ENCODE assay signal across 16 cellular contexts in genomic region chr18:74373428-74373827, GRCh38. TPM values are rescaled to one million over a fixed set of nuclear protein-coding genes. Genes with fewer than 3 reads are reported as not detected.
DNase-seq lines count a peak whose midpoint lies in the region; TF ChIP-seq lines count a peak whose summit lies in the region.
"Had no signal": no experiment of that assay in that cellular context is flagged by ENCODE, and none has a peak within 500 bp of the region (broad histone marks: within the 10 kb centered on the region; RNA-seq: fewer than 3 reads in every experiment).

No MANE protein-coding gene starts in this region.

- no peaks in the 10 kb centered on the region for H3K9me3 Mint-ChIP-seq in activated naive CD4-positive, alpha-beta T cell treated with anti-CD3 and anti-CD28 coated beads for 36 hours
- no peaks in the 10 kb centered on the region for H3K9me3 Mint-ChIP-seq in osteocyte (ENCODE audit: unreplicated experiment)
- H3K9me3 Mint-ChIP-seq: neural crest cell had no signal

- H3K36me3 ChIP-seq in esophagus squamous epithelium, result no peaks in the 10 kb centered on the region
- no peaks in the 10 kb centered on the region for H3K36me3 ChIP-seq in prostate gland

- 61 to 67% methylated on average over 8 of the region's 8 CpGs for WGBS in esophagus squamous epithelium, 2 donors
- 64% methylated on average over 8 of the region's 8 CpGs for WGBS in prostate gland

- no peaks in the 10 kb centered on the region for H3K27me3 Mint-ChIP-seq in activated naive CD4-positive, alpha-beta T cell treated with anti-CD3 and anti-CD28 coated beads for 36 hours (ENCODE audit: low read depth)
- H3K27me3 Mint-ChIP-seq in osteocyte (ENCODE audit: unreplicated experiment), result peaks cover 3% of the 10 kb centered on the region

- H3K27ac ChIP-seq in esophagus squamous epithelium (no peak overlapping the region), prostate gland (no peak overlapping the region)
- H3K27ac ChIP-seq: foreskin keratinocyte had no signal

- H3K27me3 ChIP-seq in esophagus squamous epithelium, result no peaks in the 10 kb centered on the region
- no peaks in the 10 kb centered on the region for H3K27me3 ChIP-seq in prostate gland (replicated peaks; ENCODE audit: insufficient read depth)
- H3K27me3 ChIP-seq: foreskin keratinocyte had no signal

- TF ChIP-seq CTCF in osteocyte (IDR thresholded peaks at IDR 0.05), result no peak
- no peak for TF ChIP-seq CTCF in esophagus squamous epithelium (IDR thresholded peaks at IDR 0.05)
- TF ChIP-seq CTCF in prostate gland (IDR thresholded peaks at IDR 0.05), result no peak

- intact Hi-C loops in activated naive CD4-positive, alpha-beta T cell treated with anti-CD3 and anti-CD28 coated beads for 36 hours (cut with micrococcal nuclease), result loop anchor here (5.0 to 10.0 kb wide), 4 partner anchors 34 to 841 kb away; partner anchors contain the start of genes CNDP2, TSHZ1 and ZNF407
- intact Hi-C loops in esophagus squamous epithelium (cut with DNase I) (no loop called here), prostate gland (cut with DNase I) (no loop called here)

- DNase-seq in activated naive CD4-positive, alpha-beta T cell treated with anti-CD3 and anti-CD28 coated beads for 36 hours, result peak; percentile 44
- DNase-seq in activated naive CD4-positive, alpha-beta T cell (lab: John Stamatoyannopoulos, UW), result no peak
- DNase-seq in T-helper 22 cell (ENCODE audit: low read depth), result peak; percentile 63
- DNase-seq in activated gamma-delta T cell treated with anti-CD3 and anti-CD28 coated beads, Interleukin-2, amount 50 U/mL, for 16 hours (ENCODE audit: low read depth), result peak; percentile 31
- DNase-seq in osteocyte (ENCODE audit: extremely low spot score, unreplicated experiment), result peak; percentile 8
- DNase-seq in esophagus squamous epithelium (lab: John Stamatoyannopoulos, UW), result no peak
- no peak for DNase-seq in prostate gland (ENCODE audit: low spot score)
- no peak for DNase-seq in C1 segment of cervical spinal cord (lab: John Stamatoyannopoulos, UW)
- DNase-seq: foreskin keratinocyte, RPMI8226 had no signal

- peaks cover 71% of the 10 kb centered on the region for H3K4me1 Mint-ChIP-seq in activated naive CD4-positive, alpha-beta T cell treated with anti-CD3 and anti-CD28 coated beads for 36 hours (ENCODE audit: low read depth)
- no peaks in the 10 kb centered on the region for H3K4me1 Mint-ChIP-seq in osteocyte (ENCODE audit: unreplicated experiment)

- no peaks in the 10 kb centered on the region for H3K4me1 ChIP-seq in esophagus squamous epithelium
- H3K4me1 ChIP-seq in prostate gland (replicated peaks), result no peaks in the 10 kb centered on the region
- H3K4me1 ChIP-seq: foreskin keratinocyte had no signal

- H3K4me3 ChIP-seq in esophagus squamous epithelium (no peak overlapping the region), prostate gland (no peak overlapping the region)

- H3K4me3 Mint-ChIP-seq in activated naive CD4-positive, alpha-beta T cell treated with anti-CD3 and anti-CD28 coated beads for 36 hours, result no peak overlapping the region
- no peak overlapping the region for H3K4me3 Mint-ChIP-seq in osteocyte (ENCODE audit: unreplicated experiment)
- H3K4me3 Mint-ChIP-seq: neural crest cell had no signal

- CTCF ChIA-PET in activated naive CD4-positive, alpha-beta T cell treated with anti-CD3 and anti-CD28 coated beads for 36 hours (lab: Charles Lee), result interaction anchor here (0.7 to 2.0 kb wide), 7 partner anchors 16 to 333 kb away, joined by 3 to 12 read pairs (median 3); no protein-coding TSS in a partner anchor

- no peak overlapping the region for H3K27ac Mint-ChIP-seq in activated naive CD4-positive, alpha-beta T cell treated with anti-CD3 and anti-CD28 coated beads for 36 hours
- H3K27ac Mint-ChIP-seq in osteocyte (ENCODE audit: unreplicated experiment), result no peak overlapping the region

- no peaks in the 10 kb centered on the region for H3K36me3 Mint-ChIP-seq in activated naive CD4-positive, alpha-beta T cell treated with anti-CD3 and anti-CD28 coated beads for 36 hours (ENCODE audit: low read depth)
- H3K36me3 Mint-ChIP-seq in osteocyte (ENCODE audit: unreplicated experiment), result no peaks in the 10 kb centered on the region

- H3K9me3 ChIP-seq in esophagus squamous epithelium, result no peaks in the 10 kb centered on the region
- H3K9me3 ChIP-seq in prostate gland, result no peaks in the 10 kb centered on the region

- no peak for TF ChIP-seq POLR2A in esophagus squamous epithelium (IDR thresholded peaks at IDR 0.05)
- no peak for TF ChIP-seq POLR2A in prostate gland (IDR thresholded peaks at IDR 0.05)

RNA-seq across cellular contexts. Expression of gene C18orf63, which starts 57.8 kb away (rescaled TPM):
- total RNA-seq in activated naive CD4-positive, alpha-beta T cell treated with anti-CD3 and anti-CD28 coated beads for 36 hours, result not detected
- total RNA-seq in osteocyte (not detected in 2 replicates), esophagus squamous epithelium (not detected), prostate gland (1 to 10 TPM in 1 of 2 donors, not detected in 1; 4.7 TPM)
- total RNA-seq: bronchial epithelial cell; foreskin keratinocyte; lower leg skin; MCF 10A; neural crest cell; subcutaneous adipose tissue; T-helper 1 cell treated with Interleukin-12 subunit alpha and Interleukin-12 subunit beta and Interleukin-4 antibody, amounts not matched to agents 30 ng/mL and 1 ng/mL, for 36 hours had no signal

Comparison
In these comparisons a context has a peak if more than half of its experiments do, and no peak if none do; other contexts are left out.
1. DNase-seq: peak in activated naive CD4-positive, alpha-beta T cell treated with anti-CD3 and anti-CD28 coated beads for 36 hours (single experiment), T-helper 22 cell (single experiment), activated gamma-delta T cell treated with anti-CD3 and anti-CD28 coated beads, Interleukin-2, amount 50 U/mL, for 16 hours (single experiment) and osteocyte (single experiment); none in activated naive CD4-positive, alpha-beta T cell (0 of 4), esophagus squamous epithelium (single experiment), prostate gland (single experiment) and C1 segment of cervical spinal cord (0 of 14).